1 cellular context compared by ENCODE assay signal in the genomic region with DNA sequence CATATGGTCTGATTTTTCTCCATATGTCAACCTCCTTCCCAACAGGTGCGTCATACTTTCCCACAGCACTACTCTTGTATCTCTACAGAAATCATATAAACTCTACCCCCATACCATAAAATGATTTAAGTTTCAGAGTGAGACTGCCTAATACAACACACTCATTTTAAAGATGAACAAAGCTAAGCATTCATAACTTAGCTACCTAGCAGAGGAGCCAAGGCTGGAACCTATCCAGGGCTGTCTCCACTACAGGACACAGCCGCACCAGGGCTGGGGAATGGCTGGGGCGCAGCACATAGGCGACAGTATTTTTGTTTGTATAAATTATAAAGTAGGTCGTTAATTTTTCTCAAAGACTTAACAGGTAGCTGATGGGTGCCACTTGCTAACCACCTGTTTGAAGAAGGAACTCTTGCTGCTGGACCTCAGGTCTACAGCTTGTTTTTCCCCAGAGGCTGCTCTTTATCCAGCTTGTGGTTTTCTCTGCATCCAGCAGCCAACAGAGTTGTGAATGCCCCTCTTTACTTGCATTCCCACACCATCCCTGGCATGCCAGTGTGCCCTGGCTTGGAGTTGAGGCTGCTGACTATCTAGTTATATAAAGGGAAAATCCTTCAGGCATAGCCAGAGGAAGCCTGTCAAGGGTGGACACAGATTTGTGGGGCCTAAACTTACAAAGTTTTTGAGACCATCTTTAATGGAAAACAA.
TF ChIP-seq lines count a peak whose summit lies in the region.

No MANE protein-coding gene starts in this region.

TF ChIP-seq in HepG2, 621 proteins besides CTCF, POLR2A, EP300 and RAD21 (continued from another document):
- TF ChIP-seq, protein P1, sequence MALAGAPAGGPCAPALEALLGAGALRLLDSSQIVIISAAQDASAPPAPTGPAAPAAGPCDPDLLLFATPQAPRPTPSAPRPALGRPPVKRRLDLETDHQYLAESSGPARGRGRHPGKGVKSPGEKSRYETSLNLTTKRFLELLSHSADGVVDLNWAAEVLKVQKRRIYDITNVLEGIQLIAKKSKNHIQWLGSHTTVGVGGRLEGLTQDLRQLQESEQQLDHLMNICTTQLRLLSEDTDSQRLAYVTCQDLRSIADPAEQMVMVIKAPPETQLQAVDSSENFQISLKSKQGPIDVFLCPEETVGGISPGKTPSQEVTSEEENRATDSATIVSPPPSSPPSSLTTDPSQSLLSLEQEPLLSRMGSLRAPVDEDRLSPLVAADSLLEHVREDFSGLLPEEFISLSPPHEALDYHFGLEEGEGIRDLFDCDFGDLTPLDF (CRISPR knock-in tag; IDR thresholded peaks at IDR 0.05) = no peak
- TF ChIP-seq ZSCAN22 (CRISPR knock-in tag; IDR thresholded peaks at IDR 0.05) (no peak), ZSCAN25 (CRISPR knock-in tag; IDR thresholded peaks at IDR 0.05) (no peak), ZFP90 (CRISPR knock-in tag; IDR thresholded peaks at IDR 0.05; ENCODE audit: borderline replicate concordance) (no peak), KDM5B (CRISPR knock-in tag; IDR thresholded peaks at IDR 0.05; ENCODE audit: borderline replicate concordance) (no peak), SNRNP70 (IDR thresholded peaks at IDR 0.05; ENCODE audit: low read depth, low read length) (no peak), MYNN (CRISPR knock-in tag; IDR thresholded peaks at IDR 0.05; ENCODE audit: low read depth) (no peak), YEATS2 (CRISPR knock-in tag; IDR thresholded peaks at IDR 0.05; ENCODE audit: borderline replicate concordance) (0 out of 2 replicates have a peak, but pooled peaks have one; percentile 15), RARA (CRISPR knock-in tag; IDR thresholded peaks at IDR 0.05) (no peak), MAZ (IDR thresholded peaks at IDR 0.05; ENCODE audit: borderline replicate concordance, low read depth, low read length) (no peak), MAZ (CRISPR knock-in tag; IDR thresholded peaks at IDR 0.05; ENCODE audit: low read depth) (peak; percentile 46; the same call in 1 of the 2 replicates), ZNF441 (CRISPR knock-in tag; IDR thresholded peaks at IDR 0.05; ENCODE audit: borderline replicate concordance) (no peak), TBX2 (CRISPR knock-in tag; IDR thresholded peaks at IDR 0.05; ENCODE audit: borderline replicate concordance) (peak; percentile 24; the same call in 1 of the 2 replicates), ZEB1 (IDR thresholded peaks at IDR 0.05; ENCODE audit: insufficient replicate concordance, low read depth) (peak; percentile 19), FOXC1 (CRISPR knock-in tag; IDR thresholded peaks at IDR 0.05; ENCODE audit: borderline replicate concordance) (0 out of 2 replicates have a peak, but pooled peaks have one; percentile 37), NFKBIZ (CRISPR knock-in tag; IDR thresholded peaks at IDR 0.05) (0 out of 2 replicates have a peak, but pooled peaks have one; percentile 9), PLRG1 (conservative IDR thresholded peaks at IDR 0.05) (no peak), ZNF816 (CRISPR knock-in tag; IDR thresholded peaks at IDR 0.05; ENCODE audit: borderline replicate concordance) (0 out of 2 replicates have a peak, but pooled peaks have one; percentile 53), MED1 (CRISPR knock-in tag; IDR thresholded peaks at IDR 0.05) (peak; percentile 3; the same call in 1 of the 2 replicates), EHMT2 (IDR thresholded peaks at IDR 0.05; ENCODE audit: borderline replicate concordance, low read depth, low read length) (no peak), CC2D1A (CRISPR knock-in tag; IDR thresholded peaks at IDR 0.05) (no peak), ZNF713 (CRISPR knock-in tag; IDR thresholded peaks at IDR 0.05) (no peak), GABPA (IDR thresholded peaks at IDR 0.05; ENCODE audit: low read depth, low read length) (no peak), GABPA (CRISPR knock-in tag; IDR thresholded peaks at IDR 0.05; ENCODE audit: low read depth) (no peak), ZSCAN31 (CRISPR knock-in tag; IDR thresholded peaks at IDR 0.05; ENCODE audit: low read depth) (peak; percentile 42; the same call in 1 of the 2 replicates), SALL1 (CRISPR knock-in tag; IDR thresholded peaks at IDR 0.05) (no peak), PRPF4 (IDR thresholded peaks at IDR 0.05; ENCODE audit: low read depth, low read length, poor library complexity, severe bottlenecking) (peak; percentile 85), GPN1 (CRISPR knock-in tag; IDR thresholded peaks at IDR 0.05; ENCODE audit: borderline replicate concordance) (no peak)
- TF ChIP-seq, protein P2, sequence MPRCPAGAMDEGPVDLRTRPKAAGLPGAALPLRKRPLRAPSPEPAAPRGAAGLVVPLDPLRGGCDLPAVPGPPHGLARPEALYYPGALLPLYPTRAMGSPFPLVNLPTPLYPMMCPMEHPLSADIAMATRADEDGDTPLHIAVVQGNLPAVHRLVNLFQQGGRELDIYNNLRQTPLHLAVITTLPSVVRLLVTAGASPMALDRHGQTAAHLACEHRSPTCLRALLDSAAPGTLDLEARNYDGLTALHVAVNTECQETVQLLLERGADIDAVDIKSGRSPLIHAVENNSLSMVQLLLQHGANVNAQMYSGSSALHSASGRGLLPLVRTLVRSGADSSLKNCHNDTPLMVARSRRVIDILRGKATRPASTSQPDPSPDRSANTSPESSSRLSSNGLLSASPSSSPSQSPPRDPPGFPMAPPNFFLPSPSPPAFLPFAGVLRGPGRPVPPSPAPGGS (CRISPR knock-in tag; IDR thresholded peaks at IDR 0.05) = no peak
- TF ChIP-seq, protein P3, sequence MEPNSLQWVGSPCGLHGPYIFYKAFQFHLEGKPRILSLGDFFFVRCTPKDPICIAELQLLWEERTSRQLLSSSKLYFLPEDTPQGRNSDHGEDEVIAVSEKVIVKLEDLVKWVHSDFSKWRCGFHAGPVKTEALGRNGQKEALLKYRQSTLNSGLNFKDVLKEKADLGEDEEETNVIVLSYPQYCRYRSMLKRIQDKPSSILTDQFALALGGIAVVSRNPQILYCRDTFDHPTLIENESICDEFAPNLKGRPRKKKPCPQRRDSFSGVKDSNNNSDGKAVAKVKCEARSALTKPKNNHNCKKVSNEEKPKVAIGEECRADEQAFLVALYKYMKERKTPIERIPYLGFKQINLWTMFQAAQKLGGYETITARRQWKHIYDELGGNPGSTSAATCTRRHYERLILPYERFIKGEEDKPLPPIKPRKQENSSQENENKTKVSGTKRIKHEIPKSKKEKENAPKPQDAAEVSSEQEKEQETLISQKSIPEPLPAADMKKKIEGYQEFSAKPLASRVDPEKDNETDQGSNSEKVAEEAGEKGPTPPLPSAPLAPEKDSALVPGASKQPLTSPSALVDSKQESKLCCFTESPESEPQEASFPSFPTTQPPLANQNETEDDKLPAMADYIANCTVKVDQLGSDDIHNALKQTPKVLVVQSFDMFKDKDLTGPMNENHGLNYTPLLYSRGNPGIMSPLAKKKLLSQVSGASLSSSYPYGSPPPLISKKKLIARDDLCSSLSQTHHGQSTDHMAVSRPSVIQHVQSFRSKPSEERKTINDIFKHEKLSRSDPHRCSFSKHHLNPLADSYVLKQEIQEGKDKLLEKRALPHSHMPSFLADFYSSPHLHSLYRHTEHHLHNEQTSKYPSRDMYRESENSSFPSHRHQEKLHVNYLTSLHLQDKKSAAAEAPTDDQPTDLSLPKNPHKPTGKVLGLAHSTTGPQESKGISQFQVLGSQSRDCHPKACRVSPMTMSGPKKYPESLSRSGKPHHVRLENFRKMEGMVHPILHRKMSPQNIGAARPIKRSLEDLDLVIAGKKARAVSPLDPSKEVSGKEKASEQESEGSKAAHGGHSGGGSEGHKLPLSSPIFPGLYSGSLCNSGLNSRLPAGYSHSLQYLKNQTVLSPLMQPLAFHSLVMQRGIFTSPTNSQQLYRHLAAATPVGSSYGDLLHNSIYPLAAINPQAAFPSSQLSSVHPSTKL (CRISPR knock-in tag; IDR thresholded peaks at IDR 0.05) = no peak
- TF ChIP-seq, protein P4, sequence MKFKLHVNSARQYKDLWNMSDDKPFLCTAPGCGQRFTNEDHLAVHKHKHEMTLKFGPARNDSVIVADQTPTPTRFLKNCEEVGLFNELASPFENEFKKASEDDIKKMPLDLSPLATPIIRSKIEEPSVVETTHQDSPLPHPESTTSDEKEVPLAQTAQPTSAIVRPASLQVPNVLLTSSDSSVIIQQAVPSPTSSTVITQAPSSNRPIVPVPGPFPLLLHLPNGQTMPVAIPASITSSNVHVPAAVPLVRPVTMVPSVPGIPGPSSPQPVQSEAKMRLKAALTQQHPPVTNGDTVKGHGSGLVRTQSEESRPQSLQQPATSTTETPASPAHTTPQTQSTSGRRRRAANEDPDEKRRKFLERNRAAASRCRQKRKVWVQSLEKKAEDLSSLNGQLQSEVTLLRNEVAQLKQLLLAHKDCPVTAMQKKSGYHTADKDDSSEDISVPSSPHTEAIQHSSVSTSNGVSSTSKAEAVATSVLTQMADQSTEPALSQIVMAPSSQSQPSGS (CRISPR knock-in tag; IDR thresholded peaks at IDR 0.05) = no peak
- TF ChIP-seq, protein P5, sequence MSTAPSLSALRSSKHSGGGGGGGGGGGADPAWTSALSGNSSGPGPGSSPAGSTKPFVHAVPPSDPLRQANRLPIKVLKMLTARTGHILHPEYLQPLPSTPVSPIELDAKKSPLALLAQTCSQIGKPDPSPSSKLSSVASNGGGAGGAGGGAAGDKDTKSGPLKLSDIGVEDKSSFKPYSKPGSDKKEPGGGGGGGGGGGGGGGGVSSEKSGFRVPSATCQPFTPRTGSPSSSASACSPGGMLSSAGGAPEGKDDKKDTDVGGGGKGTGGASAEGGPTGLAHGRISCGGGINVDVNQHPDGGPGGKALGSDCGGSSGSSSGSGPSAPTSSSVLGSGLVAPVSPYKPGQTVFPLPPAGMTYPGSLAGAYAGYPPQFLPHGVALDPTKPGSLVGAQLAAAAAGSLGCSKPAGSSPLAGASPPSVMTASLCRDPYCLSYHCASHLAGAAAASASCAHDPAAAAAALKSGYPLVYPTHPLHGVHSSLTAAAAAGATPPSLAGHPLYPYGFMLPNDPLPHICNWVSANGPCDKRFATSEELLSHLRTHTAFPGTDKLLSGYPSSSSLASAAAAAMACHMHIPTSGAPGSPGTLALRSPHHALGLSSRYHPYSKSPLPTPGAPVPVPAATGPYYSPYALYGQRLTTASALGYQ (CRISPR knock-in tag; IDR thresholded peaks at IDR 0.05) = no peak
- TF ChIP-seq, protein P6, sequence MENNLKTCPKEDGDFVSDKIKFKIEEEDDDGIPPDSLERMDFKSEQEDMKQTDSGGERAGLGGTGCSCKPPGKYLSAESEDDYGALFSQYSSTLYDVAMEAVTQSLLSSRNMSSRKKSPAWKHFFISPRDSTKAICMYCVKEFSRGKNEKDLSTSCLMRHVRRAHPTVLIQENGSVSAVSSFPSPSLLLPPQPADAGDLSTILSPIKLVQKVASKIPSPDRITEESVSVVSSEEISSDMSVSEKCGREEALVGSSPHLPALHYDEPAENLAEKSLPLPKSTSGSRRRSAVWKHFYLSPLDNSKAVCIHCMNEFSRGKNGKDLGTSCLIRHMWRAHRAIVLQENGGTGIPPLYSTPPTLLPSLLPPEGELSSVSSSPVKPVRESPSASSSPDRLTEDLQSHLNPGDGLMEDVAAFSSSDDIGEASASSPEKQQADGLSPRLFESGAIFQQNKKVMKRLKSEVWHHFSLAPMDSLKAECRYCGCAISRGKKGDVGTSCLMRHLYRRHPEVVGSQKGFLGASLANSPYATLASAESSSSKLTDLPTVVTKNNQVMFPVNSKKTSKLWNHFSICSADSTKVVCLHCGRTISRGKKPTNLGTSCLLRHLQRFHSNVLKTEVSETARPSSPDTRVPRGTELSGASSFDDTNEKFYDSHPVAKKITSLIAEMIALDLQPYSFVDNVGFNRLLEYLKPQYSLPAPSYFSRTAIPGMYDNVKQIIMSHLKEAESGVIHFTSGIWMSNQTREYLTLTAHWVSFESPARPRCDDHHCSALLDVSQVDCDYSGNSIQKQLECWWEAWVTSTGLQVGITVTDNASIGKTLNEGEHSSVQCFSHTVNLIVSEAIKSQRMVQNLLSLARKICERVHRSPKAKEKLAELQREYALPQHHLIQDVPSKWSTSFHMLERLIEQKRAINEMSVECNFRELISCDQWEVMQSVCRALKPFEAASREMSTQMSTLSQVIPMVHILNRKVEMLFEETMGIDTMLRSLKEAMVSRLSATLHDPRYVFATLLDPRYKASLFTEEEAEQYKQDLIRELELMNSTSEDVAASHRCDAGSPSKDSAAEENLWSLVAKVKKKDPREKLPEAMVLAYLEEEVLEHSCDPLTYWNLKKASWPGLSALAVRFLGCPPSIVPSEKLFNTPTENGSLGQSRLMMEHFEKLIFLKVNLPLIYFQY (CRISPR knock-in tag; IDR thresholded peaks at IDR 0.05; ENCODE audit: borderline replicate concordance) = no peak
- TF ChIP-seq, protein P7, sequence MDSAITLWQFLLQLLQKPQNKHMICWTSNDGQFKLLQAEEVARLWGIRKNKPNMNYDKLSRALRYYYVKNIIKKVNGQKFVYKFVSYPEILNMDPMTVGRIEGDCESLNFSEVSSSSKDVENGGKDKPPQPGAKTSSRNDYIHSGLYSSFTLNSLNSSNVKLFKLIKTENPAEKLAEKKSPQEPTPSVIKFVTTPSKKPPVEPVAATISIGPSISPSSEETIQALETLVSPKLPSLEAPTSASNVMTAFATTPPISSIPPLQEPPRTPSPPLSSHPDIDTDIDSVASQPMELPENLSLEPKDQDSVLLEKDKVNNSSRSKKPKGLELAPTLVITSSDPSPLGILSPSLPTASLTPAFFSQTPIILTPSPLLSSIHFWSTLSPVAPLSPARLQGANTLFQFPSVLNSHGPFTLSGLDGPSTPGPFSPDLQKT (CRISPR knock-in tag; IDR thresholded peaks at IDR 0.05; ENCODE audit: borderline replicate concordance) = no peak
